ENCODE assay signal across 19 cellular contexts in genomic region chr9:4585135-4585534, GRCh38.
"Had no signal": no experiment of that assay in that cellular context is flagged by ENCODE, and none has a peak within 500 bp of the region (broad histone marks: within the 10 kb centered on the region; RNA-seq: fewer than 3 reads in every experiment).

No MANE protein-coding gene starts in this region.

- H3K9ac ChIP-seq: parathyroid adenoma had no signal

- H3K79me2 ChIP-seq: parathyroid adenoma had no signal

- ATAC-seq: activated CD4-positive, alpha-beta T cell treated with anti-CD3 and anti-CD28 coated beads for 36 hours; activated CD8-positive, alpha-beta memory T cell treated with anti-CD3 and anti-CD28 coated beads, Interleukin-2, amount 10 ng/mL, durations not matched to agents 7 days and 5 days; left cardiac atrium; mucosa of descending colon; naive thymus-derived CD8-positive, alpha-beta T cell; stimulated activated naive B cell treated with anti-CD40 and anti-IgM and Interleukin-4, amounts not matched to agents 10 μg/mL and 1 μg/mL and 100 μg/mL, for 72 hours had no signal

- H3K4me3 ChIP-seq: esophagus muscularis mucosa, mucosa of descending colon, skin epidermis, tibial artery, vagina had no signal

- H3K9me3 Mint-ChIP-seq: activated CD4-positive, alpha-beta memory T cell treated with anti-CD3 and anti-CD28 coated beads for 36 hours; activated naive CD4-positive, alpha-beta T cell treated with anti-CD3 and anti-CD28 coated beads, Interleukin-2, amount 10 ng/mL, durations not matched to agents 7 days and 5 days; naive thymus-derived CD8-positive, alpha-beta T cell; stimulated activated naive B cell treated with anti-CD40 and anti-IgM and Interleukin-4, amounts not matched to agents 10 μg/mL and 1 μg/mL and 100 μg/mL, for 72 hours; T-helper 1 cell treated with Interleukin-12 subunit alpha and Interleukin-12 subunit beta and Interleukin-4 antibody, amounts not matched to agents 30 μg/mL and 1 μg/mL, for 36 hours had no signal

- H3K4me1 Mint-ChIP-seq: activated CD4-positive, alpha-beta T cell treated with anti-CD3 and anti-CD28 coated beads for 36 hours; activated CD8-positive, alpha-beta memory T cell treated with anti-CD3 and anti-CD28 coated beads, Interleukin-2, amount 10 ng/mL, durations not matched to agents 7 days and 5 days; activated naive CD4-positive, alpha-beta T cell treated with anti-CD3 and anti-CD28 coated beads, Interleukin-2, amount 10 ng/mL, durations not matched to agents 7 days and 5 days; stimulated activated naive B cell treated with anti-CD40 and anti-IgM and Interleukin-4, amounts not matched to agents 10 μg/mL and 1 μg/mL and 100 μg/mL, for 72 hours had no signal

- DNase-seq: activated CD4-positive, alpha-beta memory T cell treated with anti-CD3 and anti-CD28 coated beads for 36 hours; activated CD4-positive, alpha-beta T cell treated with anti-CD3 and anti-CD28 coated beads for 36 hours; activated CD8-positive, alpha-beta memory T cell treated with anti-CD3 and anti-CD28 coated beads, Interleukin-2, amount 10 ng/mL, durations not matched to agents 7 days and 5 days; activated naive CD4-positive, alpha-beta T cell treated with anti-CD3 and anti-CD28 coated beads, Interleukin-2, amount 10 ng/mL, durations not matched to agents 7 days and 5 days; activated T-cell treated with anti-CD3 and anti-CD28 coated beads, Interleukin-2, amount 50 U/mL, for 1 hour; left cardiac atrium; mammary epithelial cell; mucosa of descending colon; naive thymus-derived CD8-positive, alpha-beta T cell; stimulated activated CD4-positive, alpha-beta T cell treated with anti-CD3 and anti-CD28 coated beads, Interleukin-15, amount 100 ng/mL, for 24 hours; stimulated activated CD4-positive, alpha-beta T cell treated with anti-CD3 and anti-CD28 coated beads, Interleukin-4, amount 100 ng/mL, for 1 hour; stimulated activated naive B cell treated with anti-CD40 and anti-IgM and Interleukin-4, amounts not matched to agents 10 μg/mL and 1 μg/mL and 100 μg/mL, for 72 hours; tibial artery had no signal

- H3K27ac ChIP-seq: esophagus muscularis mucosa, neutrophil, parathyroid adenoma, skin epidermis, tibial artery, vagina had no signal

- H2AFZ ChIP-seq: parathyroid adenoma had no signal

- H3K36me3 Mint-ChIP-seq: activated CD4-positive, alpha-beta memory T cell treated with anti-CD3 and anti-CD28 coated beads for 36 hours; activated CD8-positive, alpha-beta memory T cell treated with anti-CD3 and anti-CD28 coated beads, Interleukin-2, amount 10 ng/mL, durations not matched to agents 7 days and 5 days; activated naive CD4-positive, alpha-beta T cell treated with anti-CD3 and anti-CD28 coated beads, Interleukin-2, amount 10 ng/mL, durations not matched to agents 7 days and 5 days; stimulated activated naive B cell treated with anti-CD40 and anti-IgM and Interleukin-4, amounts not matched to agents 10 μg/mL and 1 μg/mL and 100 μg/mL, for 72 hours had no signal

- H3K27me3 Mint-ChIP-seq: activated CD4-positive, alpha-beta memory T cell treated with anti-CD3 and anti-CD28 coated beads for 36 hours; activated CD4-positive, alpha-beta T cell treated with anti-CD3 and anti-CD28 coated beads for 36 hours; activated CD8-positive, alpha-beta memory T cell treated with anti-CD3 and anti-CD28 coated beads, Interleukin-2, amount 10 ng/mL, durations not matched to agents 7 days and 5 days; naive thymus-derived CD8-positive, alpha-beta T cell had no signal

- H3K9me3 ChIP-seq: esophagus muscularis mucosa, mucosa of descending colon, neutrophil, tibial artery, vagina had no signal

- H3K27me3 ChIP-seq: esophagus muscularis mucosa, tibial artery, vagina had no signal

- H3K27ac Mint-ChIP-seq: activated CD4-positive, alpha-beta memory T cell treated with anti-CD3 and anti-CD28 coated beads for 36 hours; activated CD4-positive, alpha-beta T cell treated with anti-CD3 and anti-CD28 coated beads for 36 hours; activated CD8-positive, alpha-beta memory T cell treated with anti-CD3 and anti-CD28 coated beads, Interleukin-2, amount 10 ng/mL, durations not matched to agents 7 days and 5 days; activated naive CD4-positive, alpha-beta T cell treated with anti-CD3 and anti-CD28 coated beads, Interleukin-2, amount 10 ng/mL, durations not matched to agents 7 days and 5 days; stimulated activated naive B cell treated with anti-CD40 and anti-IgM and Interleukin-4, amounts not matched to agents 10 μg/mL and 1 μg/mL and 100 μg/mL, for 72 hours; T-helper 1 cell treated with Interleukin-12 subunit alpha and Interleukin-12 subunit beta and Interleukin-4 antibody, amounts not matched to agents 30 μg/mL and 1 μg/mL, for 36 hours had no signal

- H3K4me1 ChIP-seq: parathyroid adenoma, vagina had no signal

- H3K36me3 ChIP-seq: neutrophil, vagina had no signal

- H3K4me3 Mint-ChIP-seq: activated CD4-positive, alpha-beta memory T cell treated with anti-CD3 and anti-CD28 coated beads for 36 hours; activated CD4-positive, alpha-beta T cell treated with anti-CD3 and anti-CD28 coated beads for 36 hours; activated CD8-positive, alpha-beta memory T cell treated with anti-CD3 and anti-CD28 coated beads, Interleukin-2, amount 10 ng/mL, durations not matched to agents 7 days and 5 days; activated naive CD4-positive, alpha-beta T cell treated with anti-CD3 and anti-CD28 coated beads, Interleukin-2, amount 10 ng/mL, durations not matched to agents 7 days and 5 days; naive thymus-derived CD8-positive, alpha-beta T cell; stimulated activated naive B cell treated with anti-CD40 and anti-IgM and Interleukin-4, amounts not matched to agents 10 μg/mL and 1 μg/mL and 100 μg/mL, for 72 hours; T-helper 1 cell treated with Interleukin-12 subunit alpha and Interleukin-12 subunit beta and Interleukin-4 antibody, amounts not matched to agents 30 μg/mL and 1 μg/mL, for 36 hours had no signal
